22 cellular contexts compared by ENCODE assay signal in the genomic region with DNA sequence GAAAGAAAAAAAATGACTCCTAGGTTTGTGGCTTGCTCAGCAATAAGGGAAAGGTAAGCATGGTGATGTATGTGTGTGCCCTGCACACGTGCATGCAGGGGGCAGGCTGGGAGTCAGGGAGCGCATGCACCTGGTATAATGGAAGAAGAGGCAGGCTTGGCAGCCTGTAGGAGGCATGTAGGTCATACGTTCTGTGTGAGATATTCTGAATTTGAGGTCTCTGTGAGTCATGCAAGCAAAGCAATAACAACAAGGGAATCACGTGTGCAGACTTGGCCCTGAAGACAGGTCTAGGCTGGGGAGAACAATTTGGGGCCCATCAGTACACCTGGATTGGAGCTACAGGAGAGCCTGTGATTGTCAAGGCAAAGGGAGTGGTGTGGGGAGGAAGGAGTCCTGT.
DNase-seq lines count a peak whose midpoint lies in the region; ATAC-seq, FAIRE-seq and TF ChIP-seq lines count a peak whose summit lies in the region.
"Had no signal": no experiment of that assay in that cellular context is flagged by ENCODE, and none has a peak within 500 bp of the region (broad histone marks: within the 10 kb centered on the region; RNA-seq: fewer than 3 reads in every experiment).

No MANE protein-coding gene starts in this region.

- no peak overlapping the region for H3K27ac ChIP-seq in HepG2 (ENCODE audit: extremely low read length, insufficient read depth, low read length)
- no peak overlapping the region for H3K27ac ChIP-seq in right lobe of liver
- no peak overlapping the region for H3K27ac ChIP-seq in IMR-90 (ENCODE audit: insufficient read depth, low read length)
- no peak overlapping the region for H3K27ac ChIP-seq in GM12878 (ENCODE audit: control insufficient read depth, insufficient read depth)
- H3K27ac ChIP-seq in PC-9 = no peak overlapping the region
- H3K27ac ChIP-seq: ovary, transverse colon had no signal

- H3K27ac Mint-ChIP-seq in stimulated activated effector memory CD8-positive, alpha-beta T cell treated with anti-CD3 and anti-CD28 coated beads, Interleukin-12 subunit alpha, Interleukin-12 subunit beta, amount 100 ng/mL, for 72 hours = peak overlapping the region; percentile 16
- no peak overlapping the region for H3K27ac Mint-ChIP-seq in chondrocyte (ENCODE audit: unreplicated experiment)
- H3K27ac Mint-ChIP-seq: stimulated activated naive B cell treated with anti-CD40 and anti-IgM and Interleukin-4, amounts not matched to agents 10 μg/mL and 1 μg/mL and 100 μg/mL, for 72 hours had no signal

- H3K9me2 ChIP-seq in PC-9 (ENCODE audit: insufficient read depth) = no peaks in the 10 kb centered on the region

- no peak overlapping the region for H3K23ac ChIP-seq in IMR-90 (ENCODE audit: low read depth, low read length)

- H3K9me3 ChIP-seq in HepG2 (ENCODE audit: low read length) (no peaks in the 10 kb centered on the region), right lobe of liver (no peaks in the 10 kb centered on the region), IMR-90 (ENCODE audit: control insufficient read depth, insufficient read depth, low read length) (no peaks in the 10 kb centered on the region), GM12878 (replicated peaks; ENCODE audit: control insufficient read depth, insufficient read depth, low read length) (no peaks in the 10 kb centered on the region), PC-9 (ENCODE audit: insufficient read depth, low read depth) (no peaks in the 10 kb centered on the region)
- H3K9me3 ChIP-seq: ovary, transverse colon had no signal

- no peak overlapping the region for H3K4me3 ChIP-seq in HepG2 (replicated peaks in 1 of 3; ENCODE audit: insufficient read depth in 1 of 3, low read depth in 2 of 3, low read length in 3 of 3)
- H3K4me3 ChIP-seq in right lobe of liver = no peak overlapping the region
- no peak overlapping the region for H3K4me3 ChIP-seq in IMR-90 (ENCODE audit: insufficient read depth, low read depth, low read length)
- no peak overlapping the region for H3K4me3 ChIP-seq in GM12878
- no peak overlapping the region for H3K4me3 ChIP-seq in PC-9
- H3K4me3 ChIP-seq: ovary, transverse colon had no signal

- no peak for TF ChIP-seq POLR2A in HepG2 (IDR thresholded peaks at IDR 0.05; ENCODE audit: insufficient read depth in 1 of 2, low read depth in 2 of 2, low read length in 2 of 2)
- no peak for TF ChIP-seq POLR2A in right lobe of liver (IDR thresholded peaks at IDR 0.05)
- no peak for TF ChIP-seq POLR2A in IMR-90 (IDR thresholded peaks at IDR 0.05; ENCODE audit: low read depth, low read length)
- no peak for TF ChIP-seq POLR2A in GM12878 (IDR thresholded peaks at IDR 0.05; ENCODE audit: low read depth, low read length)

- no peak for ATAC-seq in HepG2
- ATAC-seq in right lobe of liver = no peak
- ATAC-seq in IMR-90 (ENCODE audit: low read depth) = no peak
- peak; percentile 17; the same call in 1 of the 3 replicates for ATAC-seq in GM12878
- peak; percentile 88 for ATAC-seq in stimulated activated effector memory CD8-positive, alpha-beta T cell treated with anti-CD3 and anti-CD28 coated beads, Interleukin-12 subunit alpha, Interleukin-12 subunit beta, amount 100 ng/mL, for 72 hours
- ATAC-seq: naive thymus-derived CD4-positive, alpha-beta T cell; right cardiac atrium; stimulated activated naive B cell treated with anti-CD40 and anti-IgM and Interleukin-4, amounts not matched to agents 10 μg/mL and 1 μg/mL and 100 μg/mL, for 72 hours had no signal

- H3K56ac ChIP-seq in IMR-90 (ENCODE audit: extremely low read depth, insufficient read depth, low read length) = no peak overlapping the region

- H4K5ac ChIP-seq in IMR-90 (ENCODE audit: low read depth, low read length) = no peak overlapping the region

- intact Hi-C loops in HepG2 (cut with micrococcal nuclease; ENCODE audit: unreplicated experiment) = no loop called here
- intact Hi-C loops in right lobe of liver (cut with DNase I) = loop anchor here in 1 of 2 donors (10.0 kb wide), 2 partner anchors 95 to 205 kb away; no protein-coding TSS in a partner anchor
- intact Hi-C loops in IMR-90 (cut with micrococcal nuclease) = no loop called here
- intact Hi-C loops in GM12878 (cut with micrococcal nuclease; ENCODE audit: unreplicated experiment) = no loop called here
- intact Hi-C loops in PC-9 (cut with micrococcal nuclease; ENCODE audit: unreplicated experiment) = loop anchor here (5.0 kb wide), 1 partner anchor 197 kb away; no protein-coding TSS in a partner anchor

- H2BK5ac ChIP-seq in IMR-90 (ENCODE audit: low read depth, low read length, poor library complexity, severe bottlenecking) = no peak overlapping the region

- H3K27me3 Mint-ChIP-seq in chondrocyte (ENCODE audit: low read depth) = peaks cover 16% of the 10 kb centered on the region

- H3K14ac ChIP-seq in IMR-90 (replicated peaks; ENCODE audit: low read depth, low read length) = no peak overlapping the region

- WGBS in HepG2 (ENCODE audit: low lambda C conversion rate) = 50% methylated on average over 4 of the region's 4 CpGs
- WGBS in right lobe of liver (ENCODE audit: insufficient coverage, low coverage, low lambda C conversion rate, missing lambda C conversion rate) = 82% methylated on average over 4 of the region's 4 CpGs
- WGBS in IMR-90 (ENCODE audit: extremely low coverage in 2 of 2, insufficient read length in 1 of 2), 2 experiments = 80% methylated on average over 3 of the region's 4 CpGs; no CpG with 5 or more reads in 1 of the 2 experiments
- 49% methylated on average over 4 of the region's 4 CpGs for WGBS in GM12878 (ENCODE audit: insufficient coverage, insufficient replicate concordance, low lambda C conversion rate, missing lambda C conversion rate)

- SMC1A ChIA-PET in GM12878 (lab: Charles Lee; ENCODE audit: uncharacterized antibody, unreplicated experiment) = interaction anchor here (1.6 to 2.8 kb wide), 4 partner anchors 9 to 23 kb away, joined by 4 to 11 read pairs (median 8); no protein-coding TSS in a partner anchor

- H3K36me3 ChIP-seq in HepG2 (replicated peaks in 1 of 2; ENCODE audit: control insufficient read depth in 1 of 2, insufficient read depth in 2 of 2, low read length in 2 of 2) (no peaks in the 10 kb centered on the region), right lobe of liver (no peaks in the 10 kb centered on the region), IMR-90 (ENCODE audit: control insufficient read depth, insufficient read depth, low read length) (no peaks in the 10 kb centered on the region), GM12878 (ENCODE audit: control insufficient read depth in 2 of 2, insufficient read depth in 2 of 2, low read length in 1 of 2) (no peaks in the 10 kb centered on the region), PC-9 (ENCODE audit: low read depth) (no peaks in the 10 kb centered on the region)
- H3K36me3 ChIP-seq: ovary, transverse colon had no signal

- no peaks in the 10 kb centered on the region for H3K36me3 Mint-ChIP-seq in stimulated activated effector memory CD8-positive, alpha-beta T cell treated with anti-CD3 and anti-CD28 coated beads, Interleukin-12 subunit alpha, Interleukin-12 subunit beta, amount 100 ng/mL, for 72 hours
- no peaks in the 10 kb centered on the region for H3K36me3 Mint-ChIP-seq in chondrocyte (ENCODE audit: low read depth)
- H3K36me3 Mint-ChIP-seq: stimulated activated naive B cell treated with anti-CD40 and anti-IgM and Interleukin-4, amounts not matched to agents 10 μg/mL and 1 μg/mL and 100 μg/mL, for 72 hours had no signal

- H3K9me1 ChIP-seq in IMR-90 (ENCODE audit: insufficient read depth, low read length) = no peaks in the 10 kb centered on the region

- no peak overlapping the region for H2AK5ac ChIP-seq in IMR-90 (ENCODE audit: low read depth, low read length)

- POLR2A ChIA-PET in HepG2 (lab: Yijun Ruan, JAX) (no interaction called here), IMR-90 (lab: Charles Lee; ENCODE audit: unreplicated experiment) (no interaction called here), GM12878 (lab: Charles Lee) (no interaction called here), PC-9 (lab: Charles Lee; ENCODE audit: unreplicated experiment) (no interaction called here)

- H3K4ac ChIP-seq in IMR-90 (ENCODE audit: low read depth, low read length) = no peak overlapping the region

- H3K9ac ChIP-seq in HepG2 (ENCODE audit: insufficient read depth, low read depth, low read length) = no peak overlapping the region
- no peak overlapping the region for H3K9ac ChIP-seq in IMR-90 (ENCODE audit: low read depth, low read length)
- no peak overlapping the region for H3K9ac ChIP-seq in GM12878 (ENCODE audit: control insufficient read depth, insufficient read depth, low read length)

- BruUV-seq in HepG2 (replicated peaks; lab: Mats Ljungman, UMichigan) (no TSS peak), IMR-90 (replicated peaks; lab: Mats Ljungman, UMichigan) (no TSS peak), GM12878 (replicated peaks; lab: Mats Ljungman, UMichigan) (no TSS peak), PC-9 (replicated peaks; lab: Mats Ljungman, UMichigan) (no TSS peak)

- H4K20me1 ChIP-seq in HepG2 (ENCODE audit: insufficient read depth, low read length) (no peaks in the 10 kb centered on the region), IMR-90 (ENCODE audit: insufficient read depth, low read length) (no peaks in the 10 kb centered on the region), GM12878 (ENCODE audit: control insufficient read depth, insufficient read depth) (no peaks in the 10 kb centered on the region), PC-9 (ENCODE audit: insufficient read depth) (no peaks in the 10 kb centered on the region)

- H3K4me1 ChIP-seq in HepG2 (ENCODE audit: insufficient read depth, low read length) (no peaks in the 10 kb centered on the region), right lobe of liver (no peaks in the 10 kb centered on the region), IMR-90 (ENCODE audit: control insufficient read depth, insufficient read depth, low read length) (no peaks in the 10 kb centered on the region), GM12878 (ENCODE audit: control insufficient read depth, insufficient read depth, low read length) (no peaks in the 10 kb centered on the region), PC-9 (replicated peaks; ENCODE audit: insufficient read depth) (no peaks in the 10 kb centered on the region)

- H4K91ac ChIP-seq in IMR-90 (ENCODE audit: insufficient read depth, low read depth, low read length) = no peak overlapping the region

- dilution Hi-C loops in IMR-90 (cut with HindIII; ENCODE audit: low sequenced_read_pairs, unreplicated experiment) = no loop called here

- H3K27me3 ChIP-seq in HepG2 (ENCODE audit: control insufficient read depth in 1 of 2, insufficient read depth in 2 of 2, low read length in 2 of 2) (no peaks in the 10 kb centered on the region; a peak in 1 of 5 replicates), right lobe of liver (no peaks in the 10 kb centered on the region), IMR-90 (ENCODE audit: control insufficient read depth, insufficient read depth, low read length) (0 out of 2 replicates have a peak, but pooled peaks cover 2% of the 10 kb centered on the region), GM12878 (replicated peaks in 1 of 2; ENCODE audit: control insufficient read depth in 2 of 2, insufficient read depth in 2 of 2, low read length in 1 of 2) (no peaks in the 10 kb centered on the region; a peak in 1 of 4 replicates), PC-9 (ENCODE audit: insufficient read depth, low read depth) (no peaks in the 10 kb centered on the region)
- H3K27me3 ChIP-seq: ovary, transverse colon had no signal

- no peak for TF ChIP-seq EP300 in HepG2 (IDR thresholded peaks at IDR 0.05; ENCODE audit: low read depth in 2 of 2, low read length in 2 of 2)
- no peak for TF ChIP-seq EP300 in HepG2 (CRISPR knock-in tag; IDR thresholded peaks at IDR 0.05; ENCODE audit: borderline replicate concordance)
- no peak for TF ChIP-seq EP300 in GM12878 (IDR thresholded peaks at IDR 0.05; ENCODE audit: borderline replicate concordance in 1 of 2, control insufficient read depth in 1 of 2, low read depth in 2 of 2, low read length in 2 of 2)

- H3K4me1 Mint-ChIP-seq in stimulated activated effector memory CD8-positive, alpha-beta T cell treated with anti-CD3 and anti-CD28 coated beads, Interleukin-12 subunit alpha, Interleukin-12 subunit beta, amount 100 ng/mL, for 72 hours = peaks cover 29% of the 10 kb centered on the region
- H3K4me1 Mint-ChIP-seq in chondrocyte (ENCODE audit: low read depth) = no peaks in the 10 kb centered on the region

- no peaks in the 10 kb centered on the region for H3K79me1 ChIP-seq in IMR-90 (ENCODE audit: low read depth in 1 of 2, low read length in 2 of 2)

- H3K4me2 ChIP-seq in HepG2 (ENCODE audit: low read depth, low read length) (no peak overlapping the region), IMR-90 (ENCODE audit: low read depth, low read length) (no peak overlapping the region), GM12878 (ENCODE audit: control insufficient read depth, insufficient read depth) (no peak overlapping the region), PC-9 (no peak overlapping the region)

- H2BK15ac ChIP-seq in IMR-90 (ENCODE audit: low read depth, low read length) = no peak overlapping the region

- no peak for TF ChIP-seq RAD21 in HepG2 (CRISPR knock-in tag; IDR thresholded peaks at IDR 0.05)
- TF ChIP-seq RAD21 in IMR-90 (IDR thresholded peaks at IDR 0.05; ENCODE audit: low read length) = no peak
- peak; percentile 18; the same call in 1 of the 2 replicates for TF ChIP-seq RAD21 in GM12878 (IDR thresholded peaks at IDR 0.05; ENCODE audit: insufficient read depth, low read depth, low read length)

- CTCF ChIA-PET in HepG2 (lab: Yijun Ruan, JAX; ENCODE audit: low intra/inter-chr PET ratio, low total read pairs) = no interaction called here
- CTCF ChIA-PET in IMR-90 (lab: Yijun Ruan, JAX) = no interaction called here
- CTCF ChIA-PET in GM12878 (lab: Yijun Ruan, JAX) = interaction anchor here (2.4 to 3.4 kb wide), 3 partner anchors 19 to 96 kb away, joined by 9 to 19 read pairs (median 14); no protein-coding TSS in a partner anchor
- CTCF ChIA-PET in PC-9 (lab: Charles Lee) = no interaction called here

- H4K8ac ChIP-seq in IMR-90 (ENCODE audit: low read depth in 2 of 2, low read length in 2 of 2) = no peak overlapping the region

- RAD21 ChIA-PET in GM12878 (lab: Charles Lee; ENCODE audit: unreplicated experiment) = interaction anchor here (0.9 to 1.7 kb wide), 3 partner anchors 16 to 1120 kb away, joined by 3 to 5 read pairs (median 3); no protein-coding TSS in a partner anchor

- H2BK20ac ChIP-seq in IMR-90 (ENCODE audit: low read depth, low read length) = no peak overlapping the region

- no peaks in the 10 kb centered on the region for H3K9me3 Mint-ChIP-seq in stimulated activated effector memory CD8-positive, alpha-beta T cell treated with anti-CD3 and anti-CD28 coated beads, Interleukin-12 subunit alpha, Interleukin-12 subunit beta, amount 100 ng/mL, for 72 hours
- H3K9me3 Mint-ChIP-seq in chondrocyte (ENCODE audit: low read depth) = no peaks in the 10 kb centered on the region
- H3K9me3 Mint-ChIP-seq: H9; stimulated activated naive B cell treated with anti-CD40 and anti-IgM and Interleukin-4, amounts not matched to agents 10 μg/mL and 1 μg/mL and 100 μg/mL, for 72 hours had no signal

- H3K18ac ChIP-seq in IMR-90 (ENCODE audit: low read depth, low read length) = no peak overlapping the region

- H2AK9ac ChIP-seq in IMR-90 (replicated peaks; ENCODE audit: low read depth, low read length, poor library complexity) = no peak overlapping the region

- no peak overlapping the region for H3K4me3 Mint-ChIP-seq in stimulated activated effector memory CD8-positive, alpha-beta T cell treated with anti-CD3 and anti-CD28 coated beads, Interleukin-12 subunit alpha, Interleukin-12 subunit beta, amount 100 ng/mL, for 72 hours
- H3K4me3 Mint-ChIP-seq in chondrocyte (ENCODE audit: unreplicated experiment) = no peak overlapping the region
- H3K4me3 Mint-ChIP-seq: H9; naive thymus-derived CD4-positive, alpha-beta T cell; stimulated activated naive B cell treated with anti-CD40 and anti-IgM and Interleukin-4, amounts not matched to agents 10 μg/mL and 1 μg/mL and 100 μg/mL, for 72 hours had no signal

- in situ Hi-C loops in HepG2 (cut with HindIII; ENCODE audit: extremely low pct_ligation_motif_present, low pct_unique_long_range_greater_than_20kb) (no loop called here), IMR-90 (cut with MboI; ENCODE audit: low sequenced_read_pairs) (no loop called here), GM12878 (cut with MboI) (no loop called here)

- H2BK120ac ChIP-seq in IMR-90 (ENCODE audit: low read depth, low read length) = no peak overlapping the region

- no peaks in the 10 kb centered on the region for H3F3A ChIP-seq in PC-9 (ENCODE audit: insufficient read depth, low read depth)

- H2AFZ ChIP-seq in HepG2 (ENCODE audit: low read length) (no peak overlapping the region), IMR-90 (replicated peaks; ENCODE audit: low read length, poor library complexity) (no peak overlapping the region), GM12878 (ENCODE audit: control insufficient read depth, low read depth, low read length) (no peak overlapping the region; the same call in 1 of the 2 replicates), PC-9 (no peak overlapping the region)

- TF ChIP-seq CTCF in HepG2 (CRISPR knock-in tag; IDR thresholded peaks at IDR 0.05) (0 out of 2 replicates have a peak, but pooled peaks have one; percentile 7), right lobe of liver (IDR thresholded peaks at IDR 0.05) (no peak), IMR-90 (conservative IDR thresholded peaks at IDR 0.05; ENCODE audit: low read depth, low read length) (no peak), GM12878 (IDR thresholded peaks at IDR 0.05 in 2 of 3, conservative IDR thresholded peaks at IDR 0.05 in 1 of 3; ENCODE audit: control insufficient read depth in 2 of 3, extremely low read depth in 1 of 3, insufficient read depth in 1 of 3, low read depth in 3 of 3, low read length in 3 of 3) (peak in 1 of 3 experiments; percentile 16; a peak in 1 of 6 replicates), chondrocyte (IDR thresholded peaks at IDR 0.05) (no peak), PC-9 (conservative IDR thresholded peaks at IDR 0.05) (no peak)

- DNase-seq in HepG2 (ENCODE audit: low spot score) (no peak), right lobe of liver (no peak), IMR-90 (peak; percentile 37), GM12878 (ENCODE audit: low read depth, low spot score) (no peak), chondrocyte (ENCODE audit: low spot score) (no peak), PC-9 (no peak), SKM-1 treated with dmso at 0.1 percent for 144 hours (lab: John Stamatoyannopoulos, UW; ENCODE audit: unreplicated experiment) (no peak)
- DNase-seq in stimulated activated effector memory CD8-positive, alpha-beta T cell treated with anti-CD3 and anti-CD28 coated beads, Interleukin-12 subunit alpha, Interleukin-12 subunit beta, amount 100 ng/mL, for 72 hours (ENCODE audit: low spot score in 2 of 2) = no peak
- DNase-seq: activated naive CD4-positive, alpha-beta T cell; H9; kidney glomerular epithelial cell; mesenchymal stem cell; naive thymus-derived CD4-positive, alpha-beta T cell; NCI-H1436 treated with DMSO at 0.1 percent for 48 hours; NCI-H2171 treated with DMSO at 0.1 percent for 48 hours; NCI-H69; ovary; right cardiac atrium; stimulated activated naive B cell treated with anti-CD40 and anti-IgM and Interleukin-4, amounts not matched to agents 10 μg/mL and 1 μg/mL and 100 μg/mL, for 72 hours; T1000; transverse colon had no signal

- FAIRE-seq in HepG2 (lab: Jason Lieb, UNC) (no peak), GM12878 (lab: Jason Lieb, UNC) (no peak)
- FAIRE-seq: endothelial cell of umbilical vein had no signal

- H3K79me2 ChIP-seq in HepG2 (ENCODE audit: insufficient read depth, low read length) = no peaks in the 10 kb centered on the region
- no peaks in the 10 kb centered on the region for H3K79me2 ChIP-seq in GM12878 (ENCODE audit: control insufficient read depth, insufficient read depth, low read length)
- H3K79me2 ChIP-seq in PC-9 (ENCODE audit: low read depth) = no peaks in the 10 kb centered on the region

Comparison
In these comparisons a context has a peak if more than half of its experiments do, and no peak if none do; other contexts are left out.
1. ATAC-seq: peak in GM12878 (single experiment) and stimulated activated effector memory CD8-positive, alpha-beta T cell treated with anti-CD3 and anti-CD28 coated beads, Interleukin-12 subunit alpha, Interleukin-12 subunit beta, amount 100 ng/mL, for 72 hours (single experiment); none in HepG2 (single experiment), right lobe of liver (0 of 4) and IMR-90 (single experiment).